Comparison of ENCODE assay signal across 1 cellular context in the genomic region with DNA sequence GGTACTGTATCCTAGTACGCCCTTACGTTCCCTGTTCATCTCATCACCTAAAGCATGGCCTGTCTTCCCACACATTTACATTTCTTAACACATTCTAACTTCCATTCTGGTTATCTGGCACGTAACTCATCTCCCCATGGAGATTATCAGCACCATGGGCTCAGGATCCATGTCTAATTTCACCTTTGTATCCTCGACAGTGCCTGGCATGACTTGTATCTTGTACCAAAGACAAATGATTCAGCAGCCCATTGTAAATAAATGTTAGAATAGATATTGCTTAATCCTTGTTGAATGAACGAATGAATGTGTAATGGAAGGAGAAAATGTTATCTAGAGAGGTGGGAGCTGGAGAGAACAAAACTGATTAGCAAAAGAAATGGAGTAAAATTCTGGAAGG.
A peak's percentile ranks its signal among the peaks of the same experiment; 100 is the strongest.
TF ChIP-seq lines count a peak whose summit lies in the region.

No MANE protein-coding gene starts in this region.

TF ChIP-seq in A549, 52 proteins besides CTCF, POLR2A, EP300 and RAD21 (continued from another document):
- TF ChIP-seq FOSL2 (IDR thresholded peaks at IDR 0.05) (0 out of 2 replicates have a peak, but pooled peaks have one; percentile 63), FOSL2 (CRISPR knock-in tag; IDR thresholded peaks at IDR 0.05) (peak; percentile 80), RARB (CRISPR knock-in tag; IDR thresholded peaks at IDR 0.05) (no peak), RNF2 (IDR thresholded peaks at IDR 0.05; ENCODE audit: borderline replicate concordance, low read depth) (no peak), HOXB13 (CRISPR knock-in tag; IDR thresholded peaks at IDR 0.05; ENCODE audit: low read depth) (no peak), EHF (CRISPR knock-in tag; IDR thresholded peaks at IDR 0.05) (no peak), ZNF302 (CRISPR knock-in tag; IDR thresholded peaks at IDR 0.05) (no peak), FOSB (CRISPR knock-in tag; IDR thresholded peaks at IDR 0.05) (no peak), CBX8 (IDR thresholded peaks at IDR 0.05) (no peak), BHLHE40 (IDR thresholded peaks at IDR 0.05; ENCODE audit: low read depth, low read length) (no peak), GATA3 (IDR thresholded peaks at IDR 0.05; ENCODE audit: borderline replicate concordance) (0 out of 2 replicates have a peak, but pooled peaks have one; percentile 21), HEYL (CRISPR knock-in tag; IDR thresholded peaks at IDR 0.05) (no peak), RCOR1 (IDR thresholded peaks at IDR 0.05; ENCODE audit: low read depth, low read length) (no peak), CHD4 (IDR thresholded peaks at IDR 0.05; ENCODE audit: borderline replicate concordance) (no peak), CEBPB (IDR thresholded peaks at IDR 0.05) (peak; percentile 93 to 97), ZC3H11A (IDR thresholded peaks at IDR 0.05) (no peak), NR3C1 (IDR thresholded peaks at IDR 0.05) (no peak), SMC3 (IDR thresholded peaks at IDR 0.05) (0 out of 3 replicates have a peak, but pooled peaks have one; percentile 19), HOXB5 (CRISPR knock-in tag; IDR thresholded peaks at IDR 0.05) (no peak), ZSCAN20 (CRISPR knock-in tag; IDR thresholded peaks at IDR 0.05) (no peak), JUN (IDR thresholded peaks at IDR 0.05) (peak in 1 of 2 experiments; percentile 29; a peak in 1 of 5 replicates)
- TF ChIP-seq, protein P1, sequence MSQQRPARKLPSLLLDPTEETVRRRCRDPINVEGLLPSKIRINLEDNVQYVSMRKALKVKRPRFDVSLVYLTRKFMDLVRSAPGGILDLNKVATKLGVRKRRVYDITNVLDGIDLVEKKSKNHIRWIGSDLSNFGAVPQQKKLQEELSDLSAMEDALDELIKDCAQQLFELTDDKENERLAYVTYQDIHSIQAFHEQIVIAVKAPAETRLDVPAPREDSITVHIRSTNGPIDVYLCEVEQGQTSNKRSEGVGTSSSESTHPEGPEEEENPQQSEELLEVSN (IDR thresholded peaks at IDR 0.05; ENCODE audit: borderline replicate concordance, low read depth), result no peak
- TF ChIP-seq, protein P2, sequence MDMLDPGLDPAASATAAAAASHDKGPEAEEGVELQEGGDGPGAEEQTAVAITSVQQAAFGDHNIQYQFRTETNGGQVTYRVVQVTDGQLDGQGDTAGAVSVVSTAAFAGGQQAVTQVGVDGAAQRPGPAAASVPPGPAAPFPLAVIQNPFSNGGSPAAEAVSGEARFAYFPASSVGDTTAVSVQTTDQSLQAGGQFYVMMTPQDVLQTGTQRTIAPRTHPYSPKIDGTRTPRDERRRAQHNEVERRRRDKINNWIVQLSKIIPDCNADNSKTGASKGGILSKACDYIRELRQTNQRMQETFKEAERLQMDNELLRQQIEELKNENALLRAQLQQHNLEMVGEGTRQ (IDR thresholded peaks at IDR 0.05), result no peak
- TF ChIP-seq, protein P3, sequence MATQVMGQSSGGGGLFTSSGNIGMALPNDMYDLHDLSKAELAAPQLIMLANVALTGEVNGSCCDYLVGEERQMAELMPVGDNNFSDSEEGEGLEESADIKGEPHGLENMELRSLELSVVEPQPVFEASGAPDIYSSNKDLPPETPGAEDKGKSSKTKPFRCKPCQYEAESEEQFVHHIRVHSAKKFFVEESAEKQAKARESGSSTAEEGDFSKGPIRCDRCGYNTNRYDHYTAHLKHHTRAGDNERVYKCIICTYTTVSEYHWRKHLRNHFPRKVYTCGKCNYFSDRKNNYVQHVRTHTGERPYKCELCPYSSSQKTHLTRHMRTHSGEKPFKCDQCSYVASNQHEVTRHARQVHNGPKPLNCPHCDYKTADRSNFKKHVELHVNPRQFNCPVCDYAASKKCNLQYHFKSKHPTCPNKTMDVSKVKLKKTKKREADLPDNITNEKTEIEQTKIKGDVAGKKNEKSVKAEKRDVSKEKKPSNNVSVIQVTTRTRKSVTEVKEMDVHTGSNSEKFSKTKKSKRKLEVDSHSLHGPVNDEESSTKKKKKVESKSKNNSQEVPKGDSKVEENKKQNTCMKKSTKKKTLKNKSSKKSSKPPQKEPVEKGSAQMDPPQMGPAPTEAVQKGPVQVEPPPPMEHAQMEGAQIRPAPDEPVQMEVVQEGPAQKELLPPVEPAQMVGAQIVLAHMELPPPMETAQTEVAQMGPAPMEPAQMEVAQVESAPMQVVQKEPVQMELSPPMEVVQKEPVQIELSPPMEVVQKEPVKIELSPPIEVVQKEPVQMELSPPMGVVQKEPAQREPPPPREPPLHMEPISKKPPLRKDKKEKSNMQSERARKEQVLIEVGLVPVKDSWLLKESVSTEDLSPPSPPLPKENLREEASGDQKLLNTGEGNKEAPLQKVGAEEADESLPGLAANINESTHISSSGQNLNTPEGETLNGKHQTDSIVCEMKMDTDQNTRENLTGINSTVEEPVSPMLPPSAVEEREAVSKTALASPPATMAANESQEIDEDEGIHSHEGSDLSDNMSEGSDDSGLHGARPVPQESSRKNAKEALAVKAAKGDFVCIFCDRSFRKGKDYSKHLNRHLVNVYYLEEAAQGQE (IDR thresholded peaks at IDR 0.05), result no peak
- TF ChIP-seq, protein P4, sequence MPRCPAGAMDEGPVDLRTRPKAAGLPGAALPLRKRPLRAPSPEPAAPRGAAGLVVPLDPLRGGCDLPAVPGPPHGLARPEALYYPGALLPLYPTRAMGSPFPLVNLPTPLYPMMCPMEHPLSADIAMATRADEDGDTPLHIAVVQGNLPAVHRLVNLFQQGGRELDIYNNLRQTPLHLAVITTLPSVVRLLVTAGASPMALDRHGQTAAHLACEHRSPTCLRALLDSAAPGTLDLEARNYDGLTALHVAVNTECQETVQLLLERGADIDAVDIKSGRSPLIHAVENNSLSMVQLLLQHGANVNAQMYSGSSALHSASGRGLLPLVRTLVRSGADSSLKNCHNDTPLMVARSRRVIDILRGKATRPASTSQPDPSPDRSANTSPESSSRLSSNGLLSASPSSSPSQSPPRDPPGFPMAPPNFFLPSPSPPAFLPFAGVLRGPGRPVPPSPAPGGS (IDR thresholded peaks at IDR 0.05), result no peak
TF ChIP-seq in A549: peak in this region for 7.
